Comparison of ENCODE assay signal across 1 cellular context in genomic region chr15:39172380-39173281, GRCh38.
A peak's percentile ranks its signal among the peaks of the same experiment; 100 is the strongest.
TF ChIP-seq lines count a peak whose summit lies in the region.

No MANE protein-coding gene starts in this region.

TF ChIP-seq in HepG2, 621 proteins besides CTCF, POLR2A, EP300 and RAD21 (continued from another document and continues in another):
- TF ChIP-seq HNF4A (CRISPR knock-in tag; IDR thresholded peaks at IDR 0.05), result 0 out of 2 replicates have a peak, but pooled peaks have one; percentile 0
- TF ChIP-seq MED1 (CRISPR knock-in tag; IDR thresholded peaks at IDR 0.05), result peak; percentile 20; the same call in 1 of the 2 replicates
- TF ChIP-seq ASH2L (IDR thresholded peaks at IDR 0.05; ENCODE audit: insufficient read length, low read depth, low read length), result peak; percentile 58
- TF ChIP-seq HDAC2 (CRISPR knock-in tag; IDR thresholded peaks at IDR 0.05), result peak; percentile 19; the same call in 1 of the 2 replicates
- TF ChIP-seq ZFY (CRISPR knock-in tag; IDR thresholded peaks at IDR 0.05), result peak; percentile 46; the same call in 1 of the 2 replicates
- TF ChIP-seq TBL1XR1 (IDR thresholded peaks at IDR 0.05; ENCODE audit: borderline replicate concordance, low read length, partially characterized antibody), result no peak
- no peak for TF ChIP-seq ATF7-NPFF (CRISPR knock-in tag; IDR thresholded peaks at IDR 0.05; ENCODE audit: low read depth)
- no peak for TF ChIP-seq ZNF354B (CRISPR knock-in tag; IDR thresholded peaks at IDR 0.05)
- 0 out of 2 replicates have a peak, but pooled peaks have one; percentile 26 for TF ChIP-seq FUBP1 (CRISPR knock-in tag; IDR thresholded peaks at IDR 0.05; ENCODE audit: borderline replicate concordance)
- TF ChIP-seq, protein P1, sequence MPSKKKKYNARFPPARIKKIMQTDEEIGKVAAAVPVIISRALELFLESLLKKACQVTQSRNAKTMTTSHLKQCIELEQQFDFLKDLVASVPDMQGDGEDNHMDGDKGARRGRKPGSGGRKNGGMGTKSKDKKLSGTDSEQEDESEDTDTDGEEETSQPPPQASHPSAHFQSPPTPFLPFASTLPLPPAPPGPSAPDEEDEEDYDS (CRISPR knock-in tag; IDR thresholded peaks at IDR 0.05), result no peak
- TF ChIP-seq BRCA1 (CRISPR knock-in tag; IDR thresholded peaks at IDR 0.05), result no peak
- 0 out of 2 replicates have a peak, but pooled peaks have one; percentile 8 for TF ChIP-seq FOXJ3 (CRISPR knock-in tag; IDR thresholded peaks at IDR 0.05; ENCODE audit: borderline replicate concordance)
- TF ChIP-seq FOXA3 (CRISPR knock-in tag; IDR thresholded peaks at IDR 0.05), result 0 out of 2 replicates have a peak, but pooled peaks have one; percentile 14
- TF ChIP-seq, protein P2, sequence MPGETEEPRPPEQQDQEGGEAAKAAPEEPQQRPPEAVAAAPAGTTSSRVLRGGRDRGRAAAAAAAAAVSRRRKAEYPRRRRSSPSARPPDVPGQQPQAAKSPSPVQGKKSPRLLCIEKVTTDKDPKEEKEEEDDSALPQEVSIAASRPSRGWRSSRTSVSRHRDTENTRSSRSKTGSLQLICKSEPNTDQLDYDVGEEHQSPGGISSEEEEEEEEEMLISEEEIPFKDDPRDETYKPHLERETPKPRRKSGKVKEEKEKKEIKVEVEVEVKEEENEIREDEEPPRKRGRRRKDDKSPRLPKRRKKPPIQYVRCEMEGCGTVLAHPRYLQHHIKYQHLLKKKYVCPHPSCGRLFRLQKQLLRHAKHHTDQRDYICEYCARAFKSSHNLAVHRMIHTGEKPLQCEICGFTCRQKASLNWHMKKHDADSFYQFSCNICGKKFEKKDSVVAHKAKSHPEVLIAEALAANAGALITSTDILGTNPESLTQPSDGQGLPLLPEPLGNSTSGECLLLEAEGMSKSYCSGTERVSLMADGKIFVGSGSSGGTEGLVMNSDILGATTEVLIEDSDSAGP (CRISPR knock-in tag; IDR thresholded peaks at IDR 0.05; ENCODE audit: borderline replicate concordance), result peak; percentile 34; the same call in 1 of the 2 replicates
- peak; percentile 24; the same call in 1 of the 2 replicates for TF ChIP-seq STAG1 (CRISPR knock-in tag; IDR thresholded peaks at IDR 0.05)
- no peak for TF ChIP-seq PCBP1 (IDR thresholded peaks at IDR 0.05; ENCODE audit: borderline replicate concordance, low read depth, low read length)
- peak; percentile 14; the same call in 1 of the 2 replicates for TF ChIP-seq ETV5 (CRISPR knock-in tag; IDR thresholded peaks at IDR 0.05; ENCODE audit: borderline replicate concordance)
- TF ChIP-seq ZNF367 (CRISPR knock-in tag; IDR thresholded peaks at IDR 0.05; ENCODE audit: borderline replicate concordance), result no peak
- TF ChIP-seq GABPB1 (CRISPR knock-in tag; IDR thresholded peaks at IDR 0.05), result 0 out of 2 replicates have a peak, but pooled peaks have one; percentile 15
- TF ChIP-seq ZMYM4 (CRISPR knock-in tag; IDR thresholded peaks at IDR 0.05), result peak; percentile 45
- TF ChIP-seq ZNF292 (CRISPR knock-in tag; IDR thresholded peaks at IDR 0.05; ENCODE audit: borderline replicate concordance, low read depth), result peak; percentile 81; the same call in 1 of the 2 replicates
- TF ChIP-seq, protein P3, sequence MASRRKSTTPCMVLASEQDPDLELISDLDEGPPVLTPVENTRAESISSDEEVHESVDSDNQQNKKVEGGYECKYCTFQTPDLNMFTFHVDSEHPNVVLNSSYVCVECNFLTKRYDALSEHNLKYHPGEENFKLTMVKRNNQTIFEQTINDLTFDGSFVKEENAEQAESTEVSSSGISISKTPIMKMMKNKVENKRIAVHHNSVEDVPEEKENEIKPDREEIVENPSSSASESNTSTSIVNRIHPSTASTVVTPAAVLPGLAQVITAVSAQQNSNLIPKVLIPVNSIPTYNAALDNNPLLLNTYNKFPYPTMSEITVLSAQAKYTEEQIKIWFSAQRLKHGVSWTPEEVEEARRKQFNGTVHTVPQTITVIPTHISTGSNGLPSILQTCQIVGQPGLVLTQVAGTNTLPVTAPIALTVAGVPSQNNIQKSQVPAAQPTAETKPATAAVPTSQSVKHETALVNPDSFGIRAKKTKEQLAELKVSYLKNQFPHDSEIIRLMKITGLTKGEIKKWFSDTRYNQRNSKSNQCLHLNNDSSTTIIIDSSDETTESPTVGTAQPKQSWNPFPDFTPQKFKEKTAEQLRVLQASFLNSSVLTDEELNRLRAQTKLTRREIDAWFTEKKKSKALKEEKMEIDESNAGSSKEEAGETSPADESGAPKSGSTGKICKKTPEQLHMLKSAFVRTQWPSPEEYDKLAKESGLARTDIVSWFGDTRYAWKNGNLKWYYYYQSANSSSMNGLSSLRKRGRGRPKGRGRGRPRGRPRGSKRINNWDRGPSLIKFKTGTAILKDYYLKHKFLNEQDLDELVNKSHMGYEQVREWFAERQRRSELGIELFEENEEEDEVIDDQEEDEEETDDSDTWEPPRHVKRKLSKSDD (CRISPR knock-in tag; IDR thresholded peaks at IDR 0.05; ENCODE audit: low read depth), result 0 out of 2 replicates have a peak, but pooled peaks have one; percentile 41
- TF ChIP-seq ZNF740 (CRISPR knock-in tag; IDR thresholded peaks at IDR 0.05), result peak; percentile 72; the same call in 1 of the 2 replicates
- TF ChIP-seq RFXAP (CRISPR knock-in tag; IDR thresholded peaks at IDR 0.05; ENCODE audit: borderline replicate concordance), result 0 out of 2 replicates have a peak, but pooled peaks have one; percentile 35
- peak; percentile 37; the same call in 1 of the 2 replicates for TF ChIP-seq NKX3-1 (CRISPR knock-in tag; IDR thresholded peaks at IDR 0.05)
- 0 out of 2 replicates have a peak, but pooled peaks have one; percentile 36 for TF ChIP-seq ZBTB4 (CRISPR knock-in tag; IDR thresholded peaks at IDR 0.05; ENCODE audit: borderline replicate concordance)
- 0 out of 2 replicates have a peak, but pooled peaks have one; percentile 40 for TF ChIP-seq ETS1 (CRISPR knock-in tag; IDR thresholded peaks at IDR 0.05)
- 0 out of 2 replicates have a peak, but pooled peaks have one; percentile 21 for TF ChIP-seq ZNF230 (CRISPR knock-in tag; IDR thresholded peaks at IDR 0.05)
- no peak for TF ChIP-seq ZNF180 (CRISPR knock-in tag; IDR thresholded peaks at IDR 0.05; ENCODE audit: borderline replicate concordance, low read depth)
- 0 out of 2 replicates have a peak, but pooled peaks have one; percentile 31 for TF ChIP-seq ZNF44 (CRISPR knock-in tag; IDR thresholded peaks at IDR 0.05)
- no peak for TF ChIP-seq MATR3 (CRISPR knock-in tag; IDR thresholded peaks at IDR 0.05)
- TF ChIP-seq ZBTB26 (CRISPR knock-in tag; IDR thresholded peaks at IDR 0.05; ENCODE audit: borderline replicate concordance), result no peak
- TF ChIP-seq HOXA3 (CRISPR knock-in tag; IDR thresholded peaks at IDR 0.05), result peak; percentile 28; the same call in 1 of the 2 replicates
- no peak for TF ChIP-seq ZNF615 (CRISPR knock-in tag; IDR thresholded peaks at IDR 0.05; ENCODE audit: borderline replicate concordance)
- TF ChIP-seq SNAI1 (CRISPR knock-in tag; IDR thresholded peaks at IDR 0.05; ENCODE audit: borderline replicate concordance), result no peak
- TF ChIP-seq ZNF772 (CRISPR knock-in tag; IDR thresholded peaks at IDR 0.05), result 0 out of 2 replicates have a peak, but pooled peaks have one; percentile 13
- 0 out of 2 replicates have a peak, but pooled peaks have one; percentile 17 for TF ChIP-seq MAX (IDR thresholded peaks at IDR 0.05)
- no peak for TF ChIP-seq AFF4 (CRISPR knock-in tag; IDR thresholded peaks at IDR 0.05)
- TF ChIP-seq ZNF570 (CRISPR knock-in tag; IDR thresholded peaks at IDR 0.05; ENCODE audit: borderline replicate concordance), result no peak
- TF ChIP-seq TFAP4 (IDR thresholded peaks at IDR 0.05; ENCODE audit: borderline replicate concordance, low read depth), result peak; percentile 46; the same call in 1 of the 2 replicates
- TF ChIP-seq NR2C2 (CRISPR knock-in tag; IDR thresholded peaks at IDR 0.05; ENCODE audit: borderline replicate concordance), result 0 out of 2 replicates have a peak, but pooled peaks have one; percentile 12
